ENCODE assay signal across 11 cellular contexts in genomic region chr7:17506090-17506489, GRCh38.
DNase-seq lines count a peak whose midpoint lies in the region; ATAC-seq, FAIRE-seq and TF ChIP-seq lines count a peak whose summit lies in the region.
"Had no signal": no experiment of that assay in that cellular context is flagged by ENCODE, and none has a peak within 500 bp of the region (broad histone marks: within the 10 kb centered on the region; RNA-seq: fewer than 3 reads in every experiment).

No MANE protein-coding gene starts in this region.

- no peaks in the 10 kb centered on the region for H3K4me1 Mint-ChIP-seq in activated T-cell treated with anti-CD3 and anti-CD28 coated beads, Interleukin-2, amount 50 U/mL, for 4 hours (ENCODE audit: low read depth)
- no peaks in the 10 kb centered on the region for H3K4me1 Mint-ChIP-seq in neural progenitor cell
- H3K4me1 Mint-ChIP-seq: stimulated activated naive CD8-positive, alpha-beta T cell treated with anti-CD3 and anti-CD28 coated beads, Interleukin-15, amount 100 ng/mL, for 72 hours had no signal

- H3K4me2 ChIP-seq in HepG2 (ENCODE audit: low read depth, low read length) (peak overlapping the region; percentile 59), neural progenitor cell (no peak overlapping the region)

- TF ChIP-seq CTCF in HepG2 (CRISPR knock-in tag; IDR thresholded peaks at IDR 0.05): no peak
- TF ChIP-seq CTCF in neural progenitor cell (IDR thresholded peaks at IDR 0.05): no peak
- TF ChIP-seq CTCF in gastroesophageal sphincter (IDR thresholded peaks at IDR 0.05): no peak

- H2AFZ ChIP-seq in HepG2 (ENCODE audit: low read length): no peak overlapping the region
- no peak overlapping the region for H2AFZ ChIP-seq in neural progenitor cell (replicated peaks)

- POLR2A ChIA-PET in HepG2 (lab: Yijun Ruan, JAX): interaction anchor here (0.7 kb wide), 1 partner anchor 19 kb away, joined by 3 read pairs; no protein-coding TSS in a partner anchor

- ATAC-seq in GM18498 (IDR thresholded peaks at IDR 0.05; ENCODE audit: unreplicated experiment) (peak; percentile 91), GM21529 (IDR thresholded peaks at IDR 0.05; ENCODE audit: unreplicated experiment) (peak; percentile 92), HG03575 (IDR thresholded peaks at IDR 0.05; ENCODE audit: extremely low read depth, insufficient number of reproducible peaks, low FRiP score, unreplicated experiment) (peak; percentile 89), HepG2 (peak; percentile 87), gastroesophageal sphincter (no peak)
- ATAC-seq in activated T-cell treated with anti-CD3 and anti-CD28 coated beads, Interleukin-2, amount 50 U/mL, for 4 hours: no peak
- ATAC-seq: stimulated activated naive CD8-positive, alpha-beta T cell treated with anti-CD3 and anti-CD28 coated beads, Interleukin-15, amount 100 ng/mL, for 72 hours had no signal

- no peaks in the 10 kb centered on the region for H3F3A ChIP-seq in neural progenitor cell (ENCODE audit: low read depth)

- no peaks in the 10 kb centered on the region for H3K79me2 ChIP-seq in HepG2 (ENCODE audit: insufficient read depth, low read length)
- no peaks in the 10 kb centered on the region for H3K79me2 ChIP-seq in neural progenitor cell (ENCODE audit: low read depth)

- peak; percentile 93 for FAIRE-seq in HepG2 (lab: Jason Lieb, UNC)

- H3K9me3 ChIP-seq in HepG2 (ENCODE audit: low read length): no peaks in the 10 kb centered on the region
- no peaks in the 10 kb centered on the region for H3K9me3 ChIP-seq in neural progenitor cell (ENCODE audit: low read depth)
- H3K9me3 ChIP-seq in gastroesophageal sphincter: no peaks in the 10 kb centered on the region

- H3K36me3 Mint-ChIP-seq in activated T-cell treated with anti-CD3 and anti-CD28 coated beads, Interleukin-2, amount 50 U/mL, for 4 hours (ENCODE audit: insufficient read depth): no peaks in the 10 kb centered on the region
- H3K36me3 Mint-ChIP-seq in neural progenitor cell: no peaks in the 10 kb centered on the region

- no peak overlapping the region for H3K27ac Mint-ChIP-seq in neural progenitor cell
- H3K27ac Mint-ChIP-seq: stimulated activated naive CD8-positive, alpha-beta T cell treated with anti-CD3 and anti-CD28 coated beads, Interleukin-15, amount 100 ng/mL, for 72 hours had no signal

- TF ChIP-seq RAD21 in HepG2 (CRISPR knock-in tag; IDR thresholded peaks at IDR 0.05): no peak

- no TSS peak for BruUV-seq in HepG2 (replicated peaks; lab: Mats Ljungman, UMichigan)

- TF ChIP-seq EP300 in HepG2 (IDR thresholded peaks at IDR 0.05; ENCODE audit: low read depth in 2 of 2, low read length in 2 of 2) (peak; percentile 71 to 98; a peak in 3 of 4 replicates), HepG2 (CRISPR knock-in tag; IDR thresholded peaks at IDR 0.05; ENCODE audit: borderline replicate concordance) (peak; percentile 85), gastroesophageal sphincter (IDR thresholded peaks at IDR 0.05) (no peak)

- H3K9ac ChIP-seq in HepG2 (ENCODE audit: insufficient read depth, low read depth, low read length): no peak overlapping the region
- H3K9ac ChIP-seq in neural progenitor cell: no peak overlapping the region

- H4K20me1 ChIP-seq in HepG2 (ENCODE audit: insufficient read depth, low read length): no peaks in the 10 kb centered on the region
- no peaks in the 10 kb centered on the region for H4K20me1 ChIP-seq in neural progenitor cell (ENCODE audit: low read depth)

- 0% methylated on average over 3 of the region's 3 CpGs for WGBS in HepG2 (ENCODE audit: low lambda C conversion rate)
- 39 to 60% methylated on average over 1 to 3 of the region's 3 CpGs for WGBS in gastroesophageal sphincter (ENCODE audit: low coverage in 1 of 2), 2 donors

- H3K27ac ChIP-seq in HepG2 (ENCODE audit: extremely low read length, insufficient read depth, low read length): no peak overlapping the region
- no peak overlapping the region for H3K27ac ChIP-seq in neural progenitor cell
- peak overlapping the region in 1 of 4 donors; percentile 39 for H3K27ac ChIP-seq in gastroesophageal sphincter
- H3K27ac ChIP-seq: RWPE1 had no signal

- no peak overlapping the region for H3K4me3 Mint-ChIP-seq in activated T-cell treated with anti-CD3 and anti-CD28 coated beads, Interleukin-2, amount 50 U/mL, for 4 hours
- H3K4me3 Mint-ChIP-seq in neural progenitor cell: no peak overlapping the region
- H3K4me3 Mint-ChIP-seq: stimulated activated naive CD8-positive, alpha-beta T cell treated with anti-CD3 and anti-CD28 coated beads, Interleukin-15, amount 100 ng/mL, for 72 hours had no signal

- peaks cover 6% of the 10 kb centered on the region for H3K27me3 Mint-ChIP-seq in activated T-cell treated with anti-CD3 and anti-CD28 coated beads, Interleukin-2, amount 50 U/mL, for 4 hours (ENCODE audit: low read depth)
- no peaks in the 10 kb centered on the region for H3K27me3 Mint-ChIP-seq in neural progenitor cell (ENCODE audit: insufficient read depth, low read depth)
- H3K27me3 Mint-ChIP-seq: stimulated activated naive CD8-positive, alpha-beta T cell treated with anti-CD3 and anti-CD28 coated beads, Interleukin-15, amount 100 ng/mL, for 72 hours had no signal

- H3K27me3 ChIP-seq in HepG2 (ENCODE audit: control insufficient read depth in 1 of 2, insufficient read depth in 2 of 2, low read length in 2 of 2) (no peaks in the 10 kb centered on the region), neural progenitor cell (no peaks in the 10 kb centered on the region), gastroesophageal sphincter (no peaks in the 10 kb centered on the region)

- CTCF ChIA-PET in HepG2 (lab: Yijun Ruan, JAX; ENCODE audit: low intra/inter-chr PET ratio, low total read pairs): no interaction called here

- H3K36me3 ChIP-seq in HepG2 (replicated peaks in 1 of 2; ENCODE audit: control insufficient read depth in 1 of 2, insufficient read depth in 2 of 2, low read length in 2 of 2) (no peaks in the 10 kb centered on the region), neural progenitor cell (no peaks in the 10 kb centered on the region), gastroesophageal sphincter (no peaks in the 10 kb centered on the region)

- in situ Hi-C loops in HepG2 (cut with HindIII; ENCODE audit: extremely low pct_ligation_motif_present, low pct_unique_long_range_greater_than_20kb): no loop called here

- H3K4me1 ChIP-seq in HepG2 (ENCODE audit: insufficient read depth, low read length) (peaks cover 47% of the 10 kb centered on the region), neural progenitor cell (no peaks in the 10 kb centered on the region), gastroesophageal sphincter (peaks cover 0 to 11% (median 0%) of the 10 kb centered on the region in 3 donors)

- intact Hi-C loops in HepG2 (cut with micrococcal nuclease; ENCODE audit: unreplicated experiment): loop anchor here (2.0 kb wide), 1 partner anchor 19 kb away; no protein-coding TSS in a partner anchor

- H3K9me3 Mint-ChIP-seq in activated T-cell treated with anti-CD3 and anti-CD28 coated beads, Interleukin-2, amount 50 U/mL, for 4 hours: no peaks in the 10 kb centered on the region
- no peaks in the 10 kb centered on the region for H3K9me3 Mint-ChIP-seq in neural progenitor cell
- H3K9me3 Mint-ChIP-seq: stimulated activated naive CD8-positive, alpha-beta T cell treated with anti-CD3 and anti-CD28 coated beads, Interleukin-15, amount 100 ng/mL, for 72 hours had no signal

- H3K4me3 ChIP-seq in HepG2 (replicated peaks in 1 of 3; ENCODE audit: insufficient read depth in 1 of 3, low read depth in 2 of 3, low read length in 3 of 3): no peak overlapping the region
- H3K4me3 ChIP-seq in neural progenitor cell: no peak overlapping the region
- no peak overlapping the region for H3K4me3 ChIP-seq in gastroesophageal sphincter

- DNase-seq in HepG2 (ENCODE audit: low spot score): peak; percentile 85
- no peak for DNase-seq in activated T-cell treated with anti-CD3 and anti-CD28 coated beads, Interleukin-2, amount 50 U/mL, for 4 hours
- DNase-seq in neural progenitor cell (ENCODE audit: low spot score): no peak
- DNase-seq in activated CD4-positive, alpha-beta T cell treated with anti-CD3 and anti-CD28 coated beads, Interleukin-2, amount 50 U/mL, for 4 hours: no peak
- DNase-seq: activated T-cell treated with anti-CD3 and anti-CD28 coated beads for 4 hours; stimulated activated naive CD8-positive, alpha-beta T cell treated with anti-CD3 and anti-CD28 coated beads, Interleukin-15, amount 100 ng/mL, for 72 hours had no signal

- TF ChIP-seq POLR2A in HepG2 (IDR thresholded peaks at IDR 0.05; ENCODE audit: insufficient read depth in 1 of 2, low read depth in 2 of 2, low read length in 2 of 2) (no peak), gastroesophageal sphincter (IDR thresholded peaks at IDR 0.05) (no peak)

TF ChIP-seq in HepG2, 621 proteins besides CTCF, POLR2A, EP300 and RAD21 (continues in another document):
- TF ChIP-seq, protein P1, sequence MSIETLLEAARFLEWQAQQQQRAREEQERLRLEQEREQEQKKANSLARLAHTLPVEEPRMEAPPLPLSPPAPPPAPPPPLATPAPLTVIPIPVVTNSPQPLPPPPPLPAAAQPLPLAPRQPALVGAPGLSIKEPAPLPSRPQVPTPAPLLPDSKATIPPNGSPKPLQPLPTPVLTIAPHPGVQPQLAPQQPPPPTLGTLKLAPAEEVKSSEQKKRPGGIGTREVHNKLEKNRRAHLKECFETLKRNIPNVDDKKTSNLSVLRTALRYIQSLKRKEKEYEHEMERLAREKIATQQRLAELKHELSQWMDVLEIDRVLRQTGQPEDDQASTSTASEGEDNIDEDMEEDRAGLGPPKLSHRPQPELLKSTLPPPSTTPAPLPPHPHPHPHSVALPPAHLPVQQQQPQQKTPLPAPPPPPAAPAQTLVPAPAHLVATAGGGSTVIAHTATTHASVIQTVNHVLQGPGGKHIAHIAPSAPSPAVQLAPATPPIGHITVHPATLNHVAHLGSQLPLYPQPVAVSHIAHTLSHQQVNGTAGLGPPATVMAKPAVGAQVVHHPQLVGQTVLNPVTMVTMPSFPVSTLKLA (IDR thresholded peaks at IDR 0.05): no peak
- TF ChIP-seq ZNF792 (CRISPR knock-in tag; IDR thresholded peaks at IDR 0.05) (peak; percentile 65; the same call in 1 of the 2 replicates), DDIT3 (CRISPR knock-in tag; IDR thresholded peaks at IDR 0.05) (no peak), HMG20A (CRISPR knock-in tag; IDR thresholded peaks at IDR 0.05; ENCODE audit: borderline replicate concordance) (peak; percentile 100), ZNF382 (CRISPR knock-in tag; IDR thresholded peaks at IDR 0.05; ENCODE audit: borderline replicate concordance) (no peak), NONO (IDR thresholded peaks at IDR 0.05) (no peak), NONO (CRISPR knock-in tag; conservative IDR thresholded peaks at IDR 0.05) (peak; percentile 71), ZNF564 (CRISPR knock-in tag; IDR thresholded peaks at IDR 0.05) (0 out of 2 replicates have a peak, but pooled peaks have one; percentile 26)

Comparison
In these comparisons a context has a peak if more than half of its experiments do, and no peak if none do; other contexts are left out.
1. ATAC-seq: peak in GM18498 (single experiment), GM21529 (single experiment), HG03575 (single experiment) and HepG2 (single experiment); none in activated T-cell treated with anti-CD3 and anti-CD28 coated beads, Interleukin-2, amount 50 U/mL, for 4 hours (0 of 2) and gastroesophageal sphincter (single experiment).